Comparison of ENCODE assay signal across 36 cellular contexts in genomic region chr16:5867250-5867649, GRCh38.
"Had no signal": no experiment of that assay in that cellular context is flagged by ENCODE, and none has a peak within 500 bp of the region (broad histone marks: within the 10 kb centered on the region; RNA-seq: fewer than 3 reads in every experiment).

No MANE protein-coding gene starts in this region.

- H3K9me3 Mint-ChIP-seq: activated naive CD4-positive, alpha-beta T cell treated with anti-CD3 and anti-CD28 coated beads, Interleukin-2, amount 50 U/mL, for 24 hours had no signal

- H3K27me3 Mint-ChIP-seq: activated B cell treated with CpG ODN at 0.5 μM for 24 hours; activated CD8-positive, alpha-beta T cell treated with anti-CD3 and anti-CD28 coated beads for 36 hours; activated naive CD8-positive, alpha-beta T cell treated with anti-CD3 and anti-CD28 coated beads, Interleukin-2, amount 10 ng/mL, durations not matched to agents 7 days and 5 days; central memory CD8-positive, alpha-beta T cell; T-helper 17 cell had no signal

- DNase-seq: activated B cell treated with CpG ODN at 0.5 μM for 24 hours; activated CD4-positive, alpha-beta T cell treated with anti-CD3 and anti-CD28 coated beads for 1 hour; activated CD4-positive, alpha-beta T cell treated with anti-CD3 and anti-CD28 coated beads for 48 hours; activated CD8-positive, alpha-beta T cell treated with anti-CD3 and anti-CD28 coated beads for 36 hours; activated gamma-delta T cell; activated naive CD4-positive, alpha-beta T cell treated with Interleukin-2 at 50 U/mL for 16 hours; activated naive CD8-positive, alpha-beta T cell treated with anti-CD3 and anti-CD28 coated beads, Interleukin-2, amount 10 ng/mL, durations not matched to agents 7 days and 5 days; activated T-cell treated with anti-CD3 and anti-CD28 coated beads, Interleukin-2, amount 50 U/mL, for 1 hour; activated T-cell treated with anti-CD3 and anti-CD28 coated beads, Interleukin-2, amount 50 U/mL, for 72 hours; amygdala; colonic mucosa; NCI-H1092 treated with DMSO at 0.1 percent for 48 hours; NCI-H1417; NCI-H146; NCI-H187; NCI-H2029 treated with DMSO at 0.1 percent for 48 hours; NCI-H2107; NCI-H2171; NCI-H510A; NCI-H526; NCI-H82; PC-3; Peyer's patch; RPMI8226; SIG-M5; T-cell; T-helper 17 cell; T-helper 9 cell had no signal

- H3K4me3 Mint-ChIP-seq: activated B cell treated with CpG ODN at 0.5 μM for 24 hours; activated CD8-positive, alpha-beta T cell treated with anti-CD3 and anti-CD28 coated beads for 36 hours; activated naive CD4-positive, alpha-beta T cell treated with anti-CD3 and anti-CD28 coated beads, Interleukin-2, amount 50 U/mL, for 24 hours; activated naive CD8-positive, alpha-beta T cell treated with anti-CD3 and anti-CD28 coated beads, Interleukin-2, amount 10 ng/mL, durations not matched to agents 7 days and 5 days; activated T-cell treated with anti-CD3 and anti-CD28 coated beads, Interleukin-2, amount 50 U/mL, for 72 hours; central memory CD8-positive, alpha-beta T cell; T-cell; T-helper 17 cell had no signal

- H3K4me1 ChIP-seq: ascending aorta, colonic mucosa, Peyer's patch had no signal

- H3K36me3 ChIP-seq: ascending aorta, cardiac muscle cell, colonic mucosa, Peyer's patch had no signal

- H3K9me3 ChIP-seq: ascending aorta, colonic mucosa, Peyer's patch had no signal

- H3K27me3 ChIP-seq: ascending aorta, colonic mucosa, Peyer's patch had no signal

- H3K27ac Mint-ChIP-seq: activated B cell treated with CpG ODN at 0.5 μM for 24 hours; activated CD8-positive, alpha-beta T cell treated with anti-CD3 and anti-CD28 coated beads for 36 hours; activated naive CD4-positive, alpha-beta T cell treated with anti-CD3 and anti-CD28 coated beads, Interleukin-2, amount 50 U/mL, for 24 hours; activated naive CD8-positive, alpha-beta T cell treated with anti-CD3 and anti-CD28 coated beads, Interleukin-2, amount 10 ng/mL, durations not matched to agents 7 days and 5 days; activated T-cell treated with anti-CD3 and anti-CD28 coated beads, Interleukin-2, amount 50 U/mL, for 72 hours; activated T-helper 2 cell treated with anti-CD3 and anti-CD28 coated beads, Interferon-gamma antibody, Interleukin-2, Interleukin-4, amounts not matched to agents 10 μg/mL and 5 μg/mL and 100 μg/mL, durations not matched to agents 14 hours and 24 hours and 36 hours; T-cell; T-helper 17 cell had no signal

- H3K27ac ChIP-seq: ascending aorta, cardiac muscle cell, colonic mucosa, Peyer's patch, VCaP had no signal

- ATAC-seq: activated CD8-positive, alpha-beta T cell treated with anti-CD3 and anti-CD28 coated beads for 36 hours; activated T-cell treated with anti-CD3 and anti-CD28 coated beads, Interleukin-2, amount 50 U/mL, for 72 hours; PC-3; Right ventricle myocardium inferior; SK-N-SH treated with all-trans-retinoic acid at 6 μM for 48 hours; T-cell; T-helper 17 cell had no signal

- H3K36me3 Mint-ChIP-seq: activated naive CD4-positive, alpha-beta T cell treated with anti-CD3 and anti-CD28 coated beads, Interleukin-2, amount 50 U/mL, for 24 hours; activated naive CD8-positive, alpha-beta T cell treated with anti-CD3 and anti-CD28 coated beads, Interleukin-2, amount 10 ng/mL, durations not matched to agents 7 days and 5 days; T-cell had no signal

- H3K4me1 Mint-ChIP-seq: activated B cell treated with CpG ODN at 0.5 μM for 24 hours; activated naive CD4-positive, alpha-beta T cell treated with anti-CD3 and anti-CD28 coated beads, Interleukin-2, amount 50 U/mL, for 24 hours; central memory CD8-positive, alpha-beta T cell; T-cell; T-helper 17 cell had no signal

- H3K4me3 ChIP-seq: ascending aorta, cardiac muscle cell, colonic mucosa, Peyer's patch had no signal
